17 cellular contexts compared by ENCODE assay signal in genomic region chr1:109840011-109840629, GRCh38.
DNase-seq lines count a peak whose midpoint lies in the region; ATAC-seq and TF ChIP-seq lines count a peak whose summit lies in the region.
"Had no signal": no experiment of that assay in that cellular context is flagged by ENCODE, and none has a peak within 500 bp of the region (broad histone marks: within the 10 kb centered on the region; RNA-seq: fewer than 3 reads in every experiment).

No MANE protein-coding gene starts in this region.

- H3K4me1 ChIP-seq in right cardiac atrium (ENCODE audit: control insufficient read depth, insufficient read depth, low read length) (no peaks in the 10 kb centered on the region), vagina (peaks cover 6% of the 10 kb centered on the region), transverse colon (peaks cover 0 to 6% (median 0%) of the 10 kb centered on the region in 4 donors)
- H3K4me1 ChIP-seq: BLaER1 treated with 17β-estradiol and CSF1 and Interleukin-3, amounts not matched to agents 10 nM and 100 nM had no signal

- H3K36me3 ChIP-seq in vagina: no peaks in the 10 kb centered on the region
- H3K36me3 ChIP-seq in transverse colon: no peaks in the 10 kb centered on the region

- TF ChIP-seq CTCF in fibroblast of pulmonary artery (IDR thresholded peaks at IDR 0.05; ENCODE audit: low read length, missing control alignments): no peak
- no peak for TF ChIP-seq CTCF in vagina (IDR thresholded peaks at IDR 0.05)
- TF ChIP-seq CTCF in transverse colon (IDR thresholded peaks at IDR 0.05): no peak

- DNase-seq in Right ventricle myocardium inferior (ENCODE audit: missing footprints) (no peak), cardiac septum (ENCODE audit: low spot score) (no peak), fibroblast of pulmonary artery (ENCODE audit: low read depth) (peak; percentile 73), right cardiac atrium (peak in 1 of 3 donors; percentile 44), vagina (ENCODE audit: extremely low spot score in 2 of 2) (peak in 1 of 2 donors; percentile 5), transverse colon (no peak), cerebellum (ENCODE audit: low spot score) (no peak)
- DNase-seq: CD8-positive, alpha-beta T cell; DMS79; KBM-7; NCI-H1105; NCI-H2081; SIG-M5 had no signal

- TF ChIP-seq EP300 in transverse colon (IDR thresholded peaks at IDR 0.05; ENCODE audit: low read depth): no peak

- H3K4me3 ChIP-seq in fibroblast of pulmonary artery (replicated peaks; ENCODE audit: low read depth, low read length): no peak overlapping the region
- H3K4me3 ChIP-seq in right cardiac atrium (ENCODE audit: low read length): no peak overlapping the region
- H3K4me3 ChIP-seq in vagina: no peak overlapping the region
- H3K4me3 ChIP-seq in transverse colon: no peak overlapping the region
- H3K4me3 ChIP-seq: BLaER1 treated with 17β-estradiol and CSF1 and Interleukin-3, amounts not matched to agents 10 nM and 100 nM; GM23338 had no signal

- no peak overlapping the region for H3K27ac ChIP-seq in right cardiac atrium (ENCODE audit: low read length)
- peak overlapping the region; percentile 40 for H3K27ac ChIP-seq in vagina
- H3K27ac ChIP-seq in transverse colon: no peak overlapping the region
- H3K27ac ChIP-seq: BLaER1 treated with 17β-estradiol and CSF1 and Interleukin-3, amounts not matched to agents 10 nM and 100 nM had no signal

- ATAC-seq in Right ventricle myocardium inferior: peak; percentile 89
- ATAC-seq in right cardiac atrium: peak; percentile 76 to 92
- ATAC-seq in HG03280 (IDR thresholded peaks at IDR 0.05; ENCODE audit: unreplicated experiment): no peak
- ATAC-seq: CD8-positive, alpha-beta T cell; GM23338; HCT116 had no signal

- WGBS in right cardiac atrium: 35% methylated on average over 5 of the region's 5 CpGs
- 55 to 67% methylated on average over 3 to 5 of the region's 5 CpGs for WGBS in transverse colon (ENCODE audit: low coverage in 1 of 2), 2 donors

- no peaks in the 10 kb centered on the region for H3K27me3 ChIP-seq in right cardiac atrium (ENCODE audit: control insufficient read depth, insufficient read depth)
- H3K27me3 ChIP-seq in vagina: no peaks in the 10 kb centered on the region
- H3K27me3 ChIP-seq in transverse colon: no peaks in the 10 kb centered on the region
- H3K27me3 ChIP-seq: BLaER1 treated with 17β-estradiol and CSF1 and Interleukin-3, amounts not matched to agents 10 nM and 100 nM had no signal

- in situ Hi-C loops in transverse colon (cut with MboI; ENCODE audit: low pct_ligation_motif_present in 1 of 4, low pct_unique_long_range_greater_than_20kb in 1 of 4, low sequenced_read_pairs in 3 of 4): no loop called here

- intact Hi-C loops in Right ventricle myocardium inferior (cut with DNase I): no loop called here
- intact Hi-C loops in cardiac septum (cut with DNase I): no loop called here
- intact Hi-C loops in right cardiac atrium (cut with DNase I): no loop called here
- intact Hi-C loops in vagina (cut with DNase I): no loop called here
- intact Hi-C loops in transverse colon (cut with DNase I; ENCODE audit: low total_unique reads): no loop called here

- TF ChIP-seq POLR2A in vagina (IDR thresholded peaks at IDR 0.05): no peak
- TF ChIP-seq POLR2A in transverse colon (IDR thresholded peaks at IDR 0.05): no peak

- no peaks in the 10 kb centered on the region for H3K9me3 ChIP-seq in right cardiac atrium (ENCODE audit: control insufficient read depth, low read length)
- no peaks in the 10 kb centered on the region for H3K9me3 ChIP-seq in vagina
- no peaks in the 10 kb centered on the region for H3K9me3 ChIP-seq in transverse colon
